In genomic region chr9:19108038-19108437, GRCh38 we compare ENCODE assay signal across 1 cellular context.
TF ChIP-seq lines count a peak whose summit lies in the region.

No MANE protein-coding gene starts in this region.

TF ChIP-seq in IMR-90, 13 proteins besides CTCF, POLR2A, EP300 and RAD21:
- TF ChIP-seq CEBPB (IDR thresholded peaks at IDR 0.05; ENCODE audit: low read depth, low read length) = no peak
- TF ChIP-seq USF2 (IDR thresholded peaks at IDR 0.05; ENCODE audit: low read depth, low read length) = peak; percentile 28; the same call in 1 of the 2 replicates
